8 cellular contexts compared by ENCODE assay signal in genomic region chr16:84952335-84953050, GRCh38. TPM values are rescaled to one million over a fixed set of nuclear protein-coding genes. Genes with fewer than 3 reads are reported as not detected.
A peak's percentile ranks its signal among the peaks of the same experiment; 100 is the strongest.
DNase-seq lines count a peak whose midpoint lies in the region; ATAC-seq and TF ChIP-seq lines count a peak whose summit lies in the region.

No MANE protein-coding gene starts in this region.

- H3K9me3 Mint-ChIP-seq in activated CD4-positive, alpha-beta T cell treated with anti-CD3 and anti-CD28 coated beads, Interleukin-2, amount 10 ng/mL, durations not matched to agents 24 days and 14 days: no peaks in the 10 kb centered on the region

- no peaks in the 10 kb centered on the region for H3K36me3 Mint-ChIP-seq in activated CD4-positive, alpha-beta T cell treated with anti-CD3 and anti-CD28 coated beads, Interleukin-2, amount 10 ng/mL, durations not matched to agents 24 days and 14 days (ENCODE audit: low read depth)

- peak in 1 of 3 donors; percentile 56 for TF ChIP-seq CTCF in lower leg skin (IDR thresholded peaks at IDR 0.05)

- intact Hi-C loops in activated CD4-positive, alpha-beta T cell treated with anti-CD3 and anti-CD28 coated beads, Interleukin-2, amount 10 ng/mL, durations not matched to agents 24 days and 14 days (cut with micrococcal nuclease): loop anchor here (1.0 kb wide), 3 partner anchors 27 to 329 kb away; no protein-coding TSS in a partner anchor
- intact Hi-C loops in lower leg skin (cut with DNase I; ENCODE audit: low total_unique reads): loop anchor here (5.0 kb wide), 1 partner anchor 190 kb away; no protein-coding TSS in a partner anchor

- WGBS in lower leg skin, 2 donors: 39 to 44% methylated on average over 11 of the region's 11 CpGs

- no peak overlapping the region for H3K4me3 ChIP-seq in lower leg skin (ENCODE audit: low read depth, poor library complexity, severe bottlenecking)

- DNase-seq in DMS53 treated with DMSO at 0.1 percent for 48 hours (lab: John Stamatoyannopoulos, UW; ENCODE audit: unreplicated experiment) (peak; percentile 64), NCI-H510A treated with DMSO at 0.1 percent for 48 hours (lab: John Stamatoyannopoulos, UW) (peak; percentile 85), dedifferentiated amniotic fluid mesenchymal stem cell (ENCODE audit: extremely low spot score) (peak; percentile 82), lower leg skin (ENCODE audit: low spot score in 2 of 2) (peak; percentile 84 to 94)
- peak; percentile 92 for DNase-seq in activated CD4-positive, alpha-beta T cell treated with anti-CD3 and anti-CD28 coated beads, Interleukin-2, amount 10 ng/mL, durations not matched to agents 24 days and 14 days
- DNase-seq in stimulated activated CD4-positive, alpha-beta T cell treated with anti-CD3 and anti-CD28 coated beads, Interleukin-4, amount 100 ng/mL, for 48 hours (ENCODE audit: low read depth in 2 of 2): peak; percentile 58 to 59

- no peak overlapping the region for H3K4me3 Mint-ChIP-seq in activated CD4-positive, alpha-beta T cell treated with anti-CD3 and anti-CD28 coated beads, Interleukin-2, amount 10 ng/mL, durations not matched to agents 24 days and 14 days

- H3K27ac Mint-ChIP-seq in activated CD4-positive, alpha-beta T cell treated with anti-CD3 and anti-CD28 coated beads, Interleukin-2, amount 10 ng/mL, durations not matched to agents 24 days and 14 days: no peak overlapping the region

- TF ChIP-seq POLR2A in lower leg skin (IDR thresholded peaks at IDR 0.05): no peak

- ATAC-seq in HG02678 (IDR thresholded peaks at IDR 0.05; ENCODE audit: unreplicated experiment) (peak; percentile 56), HG02870 (IDR thresholded peaks at IDR 0.05; ENCODE audit: unreplicated experiment) (no peak)

- H3K4me1 Mint-ChIP-seq in activated CD4-positive, alpha-beta T cell treated with anti-CD3 and anti-CD28 coated beads, Interleukin-2, amount 10 ng/mL, durations not matched to agents 24 days and 14 days: no peaks in the 10 kb centered on the region

- H3K27me3 Mint-ChIP-seq in activated CD4-positive, alpha-beta T cell treated with anti-CD3 and anti-CD28 coated beads, Interleukin-2, amount 10 ng/mL, durations not matched to agents 24 days and 14 days: peaks cover 3% of the 10 kb centered on the region

RNA-seq across cellular contexts. Expression of gene ZDHHC7, which starts 58.8 kb away (rescaled TPM):
- 28.9 and 30.8 TPM in 2 replicates for total RNA-seq in activated CD4-positive, alpha-beta T cell treated with anti-CD3 and anti-CD28 coated beads, Interleukin-2, amount 10 ng/mL, durations not matched to agents 24 days and 14 days
- total RNA-seq in lower leg skin: 10 to 100 TPM; 39.7 to 56.5 (median 47.3) TPM
